19 cellular contexts compared by ENCODE assay signal in the genomic region with DNA sequence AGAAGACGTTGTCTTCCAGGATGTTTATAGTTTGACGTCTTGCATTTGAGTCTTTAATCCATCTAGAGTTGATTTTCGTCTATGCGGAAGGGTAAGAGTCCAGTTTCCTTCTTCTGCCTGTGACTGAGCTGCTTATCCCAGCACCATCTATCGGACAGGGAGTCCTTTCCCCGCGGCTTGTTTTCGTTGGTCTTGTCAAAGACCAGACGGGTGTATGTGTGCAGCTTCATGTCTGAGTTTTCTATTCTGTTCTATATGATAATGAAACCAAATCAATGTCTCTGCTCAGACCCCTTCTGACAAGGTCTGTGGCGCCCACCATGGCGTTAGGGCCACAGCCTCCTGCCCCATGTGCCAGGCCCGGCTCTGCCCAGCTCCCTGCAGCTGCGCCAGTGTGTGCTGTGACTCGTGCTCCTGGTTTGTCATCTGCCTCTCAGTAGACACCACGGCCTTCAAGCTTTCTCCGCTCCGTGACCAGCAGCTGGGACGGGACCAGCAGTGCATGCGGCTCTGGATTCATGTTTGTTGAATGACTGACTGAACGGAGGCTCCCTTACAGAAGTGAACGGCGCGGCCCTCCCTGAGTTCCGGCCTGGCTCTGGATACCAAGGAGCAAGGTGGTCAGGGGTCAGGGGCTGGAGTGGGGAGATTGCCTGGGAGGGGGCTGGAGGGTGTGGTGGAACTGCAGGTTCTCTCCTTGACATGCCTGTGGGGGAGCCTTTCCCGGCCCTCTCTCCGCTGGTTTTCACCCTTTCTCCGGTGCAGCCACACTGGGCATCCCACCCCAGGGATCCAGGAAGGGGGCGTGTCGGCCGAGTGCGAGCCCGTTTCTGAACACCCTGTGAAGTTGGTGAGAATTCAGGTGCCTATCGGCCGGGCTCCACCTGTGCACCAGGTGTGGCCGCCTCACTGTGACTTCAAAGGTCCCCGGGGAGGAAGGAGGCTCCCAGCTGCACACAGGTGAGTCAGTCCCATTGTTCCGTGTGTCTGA. TPM values are rescaled to one million over a fixed set of nuclear protein-coding genes. Genes with fewer than 3 reads are reported as not detected.
DNase-seq lines count a peak whose midpoint lies in the region; ATAC-seq, FAIRE-seq and TF ChIP-seq lines count a peak whose summit lies in the region.
"Had no signal": no experiment of that assay in that cellular context is flagged by ENCODE, and none has a peak within 500 bp of the region (broad histone marks: within the 10 kb centered on the region; RNA-seq: fewer than 3 reads in every experiment).

No MANE protein-coding gene starts in this region.

- H3K27ac Mint-ChIP-seq in type B pancreatic cell: no peak overlapping the region
- H3K27ac Mint-ChIP-seq in activated naive CD4-positive, alpha-beta T cell treated with anti-CD3 and anti-CD28 coated beads, Interleukin-2, amount 50 U/mL, for 72 hours: no peak overlapping the region
- H3K27ac Mint-ChIP-seq: activated naive CD8-positive, alpha-beta T cell treated with anti-CD3 and anti-CD28 coated beads for 36 hours; brain; CD8-positive, alpha-beta memory T cell; neural progenitor cell had no signal

- no peaks in the 10 kb centered on the region for H3K9me3 ChIP-seq in right lobe of liver
- H3K9me3 ChIP-seq in HepG2 (ENCODE audit: low read length): no peaks in the 10 kb centered on the region
- H3K9me3 ChIP-seq: HAP-1, suprapubic skin had no signal

- peak in 2 of 3 donors; percentile 39 to 44 for DNase-seq in right lobe of liver
- DNase-seq in HepG2 (ENCODE audit: low spot score): no peak
- DNase-seq in NCI-H510A (lab: John Stamatoyannopoulos, UW): peak; percentile 79
- DNase-seq in islet precursor cell: peak; percentile 48
- peak; percentile 62 for DNase-seq in type B pancreatic cell (ENCODE audit: extremely low spot score, unreplicated experiment)
- DNase-seq in activated naive CD4-positive, alpha-beta T cell treated with anti-CD3 and anti-CD28 coated beads, Interleukin-2, amount 50 U/mL, for 72 hours (ENCODE audit: low spot score in 2 of 2): no peak
- DNase-seq in effector CD8-positive, alpha-beta T cell (lab: John Stamatoyannopoulos, UW): no peak
- no peak for DNase-seq in cerebellar nuclear complex (lab: John Stamatoyannopoulos, UW)
- DNase-seq: activated naive CD8-positive, alpha-beta T cell treated with anti-CD3 and anti-CD28 coated beads for 36 hours; Kasumi-1; NCI-H187 treated with DMSO at 0.1 percent for 48 hours; retina had no signal

- H3K4me1 Mint-ChIP-seq in type B pancreatic cell (ENCODE audit: unreplicated experiment): no peaks in the 10 kb centered on the region
- H3K4me1 Mint-ChIP-seq: brain, neural progenitor cell had no signal

- POLR2A ChIA-PET in HepG2 (lab: Yijun Ruan, JAX): no interaction called here

- H3K36me3 Mint-ChIP-seq in type B pancreatic cell: no peaks in the 10 kb centered on the region
- no peaks in the 10 kb centered on the region for H3K36me3 Mint-ChIP-seq in activated naive CD4-positive, alpha-beta T cell treated with anti-CD3 and anti-CD28 coated beads, Interleukin-2, amount 50 U/mL, for 72 hours
- H3K36me3 Mint-ChIP-seq: activated naive CD8-positive, alpha-beta T cell treated with anti-CD3 and anti-CD28 coated beads for 36 hours; brain; CD8-positive, alpha-beta memory T cell; neural progenitor cell had no signal

- H3K4me2 ChIP-seq in HepG2 (ENCODE audit: low read depth, low read length): no peak overlapping the region
- H3K4me2 ChIP-seq: neural progenitor cell had no signal

- H3K4me3 Mint-ChIP-seq in type B pancreatic cell: no peak overlapping the region
- H3K4me3 Mint-ChIP-seq: activated naive CD8-positive, alpha-beta T cell treated with anti-CD3 and anti-CD28 coated beads for 36 hours; brain; CD8-positive, alpha-beta memory T cell; neural progenitor cell had no signal

- intact Hi-C loops in right lobe of liver (cut with DNase I) (no loop called here), HepG2 (cut with micrococcal nuclease; ENCODE audit: unreplicated experiment) (no loop called here)

- no peak for TF ChIP-seq EP300 in HepG2 (IDR thresholded peaks at IDR 0.05; ENCODE audit: low read depth in 2 of 2, low read length in 2 of 2)
- no peak for TF ChIP-seq EP300 in HepG2 (CRISPR knock-in tag; IDR thresholded peaks at IDR 0.05; ENCODE audit: borderline replicate concordance)

- in situ Hi-C loops in HepG2 (cut with HindIII; ENCODE audit: extremely low pct_ligation_motif_present, low pct_unique_long_range_greater_than_20kb): no loop called here

- no TSS peak for BruUV-seq in HepG2 (replicated peaks; lab: Mats Ljungman, UMichigan)

- no peaks in the 10 kb centered on the region for H3K79me2 ChIP-seq in HepG2 (ENCODE audit: insufficient read depth, low read length)

- H3K9me3 Mint-ChIP-seq in type B pancreatic cell: no peaks in the 10 kb centered on the region
- H3K9me3 Mint-ChIP-seq in activated naive CD4-positive, alpha-beta T cell treated with anti-CD3 and anti-CD28 coated beads, Interleukin-2, amount 50 U/mL, for 72 hours: no peaks in the 10 kb centered on the region
- H3K9me3 Mint-ChIP-seq: activated naive CD8-positive, alpha-beta T cell treated with anti-CD3 and anti-CD28 coated beads for 36 hours; CD8-positive, alpha-beta memory T cell; neural progenitor cell had no signal

- H3K4me3 ChIP-seq in right lobe of liver: no peak overlapping the region
- no peak overlapping the region for H3K4me3 ChIP-seq in HepG2 (replicated peaks in 1 of 3; ENCODE audit: insufficient read depth in 1 of 3, low read depth in 2 of 3, low read length in 3 of 3)
- H3K4me3 ChIP-seq: dorsolateral prefrontal cortex, HAP-1, neural progenitor cell, suprapubic skin had no signal

- no peaks in the 10 kb centered on the region for H4K20me1 ChIP-seq in HepG2 (ENCODE audit: insufficient read depth, low read length)

- no peak for TF ChIP-seq POLR2A in right lobe of liver (IDR thresholded peaks at IDR 0.05)
- TF ChIP-seq POLR2A in HepG2 (IDR thresholded peaks at IDR 0.05; ENCODE audit: insufficient read depth in 1 of 2, low read depth in 2 of 2, low read length in 2 of 2): no peak

- CTCF ChIA-PET in HepG2 (lab: Yijun Ruan, JAX; ENCODE audit: low intra/inter-chr PET ratio, low total read pairs): no interaction called here

- TF ChIP-seq CTCF in right lobe of liver (IDR thresholded peaks at IDR 0.05): no peak
- no peak for TF ChIP-seq CTCF in HepG2 (CRISPR knock-in tag; IDR thresholded peaks at IDR 0.05)
- TF ChIP-seq CTCF in type B pancreatic cell (conservative IDR thresholded peaks at IDR 0.05): no peak

- no peak overlapping the region for H2AFZ ChIP-seq in HepG2 (ENCODE audit: low read length)
- H2AFZ ChIP-seq: neural progenitor cell had no signal

- no peak for FAIRE-seq in HepG2 (lab: Jason Lieb, UNC)

- H3K4me1 ChIP-seq in right lobe of liver (no peaks in the 10 kb centered on the region), HepG2 (ENCODE audit: insufficient read depth, low read length) (0 out of 2 replicates have a peak, but pooled peaks cover 11% of the 10 kb centered on the region)
- H3K4me1 ChIP-seq: HAP-1, neural progenitor cell, suprapubic skin had no signal

- no peaks in the 10 kb centered on the region for H3K27me3 ChIP-seq in right lobe of liver
- peaks cover 18 to 74% of the 10 kb centered on the region in 2 experiments for H3K27me3 ChIP-seq in HepG2 (ENCODE audit: control insufficient read depth in 1 of 2, insufficient read depth in 2 of 2, low read length in 2 of 2)

- no peak overlapping the region for H3K9ac ChIP-seq in HepG2 (ENCODE audit: insufficient read depth, low read depth, low read length)
- H3K9ac ChIP-seq: neural progenitor cell had no signal

- H3K27ac ChIP-seq in right lobe of liver: no peak overlapping the region
- no peak overlapping the region for H3K27ac ChIP-seq in HepG2 (ENCODE audit: extremely low read length, insufficient read depth, low read length)
- H3K27ac ChIP-seq: dorsolateral prefrontal cortex, neural progenitor cell, RWPE1, suprapubic skin had no signal

- no peak for TF ChIP-seq RAD21 in HepG2 (CRISPR knock-in tag; IDR thresholded peaks at IDR 0.05)

- H3K36me3 ChIP-seq in right lobe of liver (no peaks in the 10 kb centered on the region), HepG2 (replicated peaks in 1 of 2; ENCODE audit: control insufficient read depth in 1 of 2, insufficient read depth in 2 of 2, low read length in 2 of 2) (no peaks in the 10 kb centered on the region)
- H3K36me3 ChIP-seq: HAP-1, neural progenitor cell, suprapubic skin had no signal

- WGBS in right lobe of liver (ENCODE audit: insufficient coverage, low coverage, low lambda C conversion rate, missing lambda C conversion rate): 70% methylated on average over 16 of the region's 37 CpGs
- 59% methylated on average over 28 of the region's 37 CpGs for WGBS in HepG2 (ENCODE audit: low lambda C conversion rate)

- peak in 1 of 4 donors; percentile 25 for ATAC-seq in right lobe of liver
- no peak for ATAC-seq in HepG2
- no peak for ATAC-seq in activated naive CD4-positive, alpha-beta T cell treated with anti-CD3 and anti-CD28 coated beads, Interleukin-2, amount 50 U/mL, for 72 hours

- H3K27me3 Mint-ChIP-seq in type B pancreatic cell: peaks cover 44% of the 10 kb centered on the region

RNA-seq across cellular contexts. Expression of a gene that starts 11.3 kb away (rescaled TPM):
- total RNA-seq in right lobe of liver (1 to 10 TPM; 3.4 to 6.0 (median 4.2) TPM), HepG2 (2016; rRNA removed; fragmentation: Illumina TruSeq; extraction: Trizol) (8.1 and 9.4 TPM in 2 replicates), type B pancreatic cell (ENCODE audit: low replicate concordance) (14.2 and 27.8 TPM in 2 replicates)
- 11.3 and 14.4 TPM in 2 replicates for total RNA-seq in HepG2 (2016; cell fraction: cytosol; rRNA removed; fragmentation: Illumina TruSeq; extraction: Trizol; ENCODE audit: low read depth)
- total RNA-seq in HepG2 (2016; cell fraction: insoluble cytoplasmic fraction; rRNA removed; fragmentation: Illumina TruSeq; extraction: Trizol): 6.5 and 9.1 TPM in 2 replicates
- total RNA-seq in HepG2 (2016; cell fraction: membrane; rRNA removed; fragmentation: Illumina TruSeq; extraction: Trizol): 6.6 and 7.9 TPM in 2 replicates
- 11.4 and 12.2 TPM in 2 replicates for total RNA-seq in HepG2 (2016; cell fraction: nucleus; rRNA removed; fragmentation: Illumina TruSeq; extraction: Trizol)
- polyA plus RNA-seq in HepG2 (2011; rRNA removed): 3.4 and 4.4 TPM in 2 replicates
- 1.9 and 3.9 TPM in 2 replicates for polyA plus RNA-seq in HepG2 (2011; cell fraction: cytosol; rRNA removed)
- 8.5 and 11.6 TPM in 2 replicates for polyA plus RNA-seq in HepG2 (2011; cell fraction: nucleus; rRNA removed)
- 1.8 and 3.2 TPM in 2 replicates for polyA plus RNA-seq in HepG2 (2012)
- 0.64 and 0.84 TPM in 2 replicates for polyA plus RNA-seq in HepG2 (2016; cell fraction: cytosol; fragmentation: Illumina TruSeq; extraction: Trizol; ENCODE audit: low read depth)
- 6.3 and 7.6 TPM in 2 replicates for polyA plus RNA-seq in HepG2 (2016; cell fraction: insoluble cytoplasmic fraction; fragmentation: Illumina TruSeq; extraction: Trizol; ENCODE audit: low read depth)
- polyA plus RNA-seq in HepG2 (2016; cell fraction: membrane; fragmentation: Illumina TruSeq; extraction: Trizol; ENCODE audit: low read depth): 1.9 and 2.0 TPM in 2 replicates
- polyA plus RNA-seq in HepG2 (2016; cell fraction: nucleus; fragmentation: Illumina TruSeq; extraction: Trizol; ENCODE audit: insufficient read depth, low read depth): 17.4 and 20.5 TPM in 2 replicates
- 15.4 and 136 TPM in 2 replicates for polyA minus RNA-seq in HepG2 (2011; rRNA and poly(A)+ RNA removed; ENCODE audit: low replicate concordance)
- polyA minus RNA-seq in HepG2 (2011; cell fraction: cytosol; rRNA and poly(A)+ RNA removed): 3.4 and 4.0 TPM in 2 replicates
- polyA minus RNA-seq in HepG2 (2011; cell fraction: nucleus; rRNA and poly(A)+ RNA removed): 13.1 and 17.0 TPM in 2 replicates
- total RNA-seq in activated naive CD4-positive, alpha-beta T cell treated with anti-CD3 and anti-CD28 coated beads, Interleukin-2, amount 50 U/mL, for 72 hours: 10 to 100 TPM; 24.8 to 44.2 TPM

Comparison
In these comparisons a context has a peak if more than half of its experiments do, and no peak if none do; other contexts are left out.
1. DNase-seq: peak in right lobe of liver (2 of 3), NCI-H510A (single experiment), islet precursor cell (single experiment) and type B pancreatic cell (single experiment); none in HepG2 (single experiment), activated naive CD4-positive, alpha-beta T cell treated with anti-CD3 and anti-CD28 coated beads, Interleukin-2, amount 50 U/mL, for 72 hours (0 of 2), effector CD8-positive, alpha-beta T cell (single experiment) and cerebellar nuclear complex (0 of 2).